ENCODE assay signal across 1 cellular context in the genomic region with DNA sequence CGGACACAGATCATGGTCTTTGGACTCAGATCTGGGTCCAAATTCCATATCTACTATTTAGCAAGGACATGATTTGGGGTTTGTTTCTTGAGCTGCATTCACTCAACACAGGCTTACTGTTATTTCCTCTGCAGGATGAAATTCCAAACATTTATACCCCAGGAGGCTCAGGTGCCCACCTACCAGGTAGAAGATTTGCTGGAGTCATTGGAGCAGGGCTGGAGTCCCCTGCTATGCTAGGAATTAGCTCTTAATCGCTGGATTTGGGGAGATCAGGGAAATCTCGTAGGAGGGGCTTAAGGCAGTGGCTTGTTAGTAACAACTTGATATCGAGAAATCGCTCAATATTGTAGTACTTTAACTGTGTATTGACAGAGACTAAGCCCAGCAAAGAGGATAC.
TF ChIP-seq lines count a peak whose summit lies in the region.

No MANE protein-coding gene starts in this region.

TF ChIP-seq in WTC11, 78 proteins besides CTCF, POLR2A, EP300 and RAD21 (continued from another document):
- TF ChIP-seq FOXP4 (CRISPR knock-in tag; IDR thresholded peaks at IDR 0.05) (no peak), GTF2I (CRISPR knock-in tag; conservative IDR thresholded peaks at IDR 0.05) (no peak), MXD4 (CRISPR knock-in tag; IDR thresholded peaks at IDR 0.05; ENCODE audit: borderline replicate concordance) (no peak), FOXK1 (CRISPR knock-in tag; IDR thresholded peaks at IDR 0.05) (no peak), ZNF317 (CRISPR knock-in tag; IDR thresholded peaks at IDR 0.05; ENCODE audit: borderline replicate concordance, low read depth) (no peak), KAT7 (CRISPR knock-in tag; IDR thresholded peaks at IDR 0.05; ENCODE audit: borderline replicate concordance) (no peak), JUN (CRISPR knock-in tag; IDR thresholded peaks at IDR 0.05) (no peak), ZNF396 (CRISPR knock-in tag; IDR thresholded peaks at IDR 0.05; ENCODE audit: borderline replicate concordance) (no peak)
- TF ChIP-seq, protein P1, sequence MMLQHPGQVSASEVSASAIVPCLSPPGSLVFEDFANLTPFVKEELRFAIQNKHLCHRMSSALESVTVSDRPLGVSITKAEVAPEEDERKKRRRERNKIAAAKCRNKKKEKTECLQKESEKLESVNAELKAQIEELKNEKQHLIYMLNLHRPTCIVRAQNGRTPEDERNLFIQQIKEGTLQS (CRISPR knock-in tag; conservative IDR thresholded peaks at IDR 0.05) = no peak
- TF ChIP-seq, protein P2, sequence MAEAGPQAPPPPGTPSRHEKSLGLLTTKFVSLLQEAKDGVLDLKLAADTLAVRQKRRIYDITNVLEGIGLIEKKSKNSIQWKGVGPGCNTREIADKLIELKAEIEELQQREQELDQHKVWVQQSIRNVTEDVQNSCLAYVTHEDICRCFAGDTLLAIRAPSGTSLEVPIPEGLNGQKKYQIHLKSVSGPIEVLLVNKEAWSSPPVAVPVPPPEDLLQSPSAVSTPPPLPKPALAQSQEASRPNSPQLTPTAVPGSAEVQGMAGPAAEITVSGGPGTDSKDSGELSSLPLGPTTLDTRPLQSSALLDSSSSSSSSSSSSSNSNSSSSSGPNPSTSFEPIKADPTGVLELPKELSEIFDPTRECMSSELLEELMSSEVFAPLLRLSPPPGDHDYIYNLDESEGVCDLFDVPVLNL (CRISPR knock-in tag; IDR thresholded peaks at IDR 0.05; ENCODE audit: borderline replicate concordance, low read depth) = no peak
